In genomic region chr4:127181001-127181400, GRCh38 we compare ENCODE assay signal across 3 cellular contexts.
TF ChIP-seq lines count a peak whose summit lies in the region.

No MANE protein-coding gene starts in this region.

TF ChIP-seq in GM23338, 12 proteins besides CTCF, POLR2A, EP300 and RAD21:
- no peak for TF ChIP-seq NANOG (IDR thresholded peaks at IDR 0.05; ENCODE audit: borderline replicate concordance)
- TF ChIP-seq ZNF462 (CRISPR knock-in tag; IDR thresholded peaks at IDR 0.05) = no peak

TF ChIP-seq in WTC11, 78 proteins besides CTCF, POLR2A, EP300 and RAD21:
- no peak for TF ChIP-seq GRHL2 (CRISPR knock-in tag; IDR thresholded peaks at IDR 0.05; ENCODE audit: insufficient replicate concordance, severe bottlenecking)
- TF ChIP-seq MLX (CRISPR knock-in tag; IDR thresholded peaks at IDR 0.05) = no peak
- no peak for TF ChIP-seq ZBTB43 (CRISPR knock-in tag; IDR thresholded peaks at IDR 0.05)
- TF ChIP-seq MAX (CRISPR knock-in tag; IDR thresholded peaks at IDR 0.05) = no peak
- TF ChIP-seq FOXK1 (CRISPR knock-in tag; IDR thresholded peaks at IDR 0.05) = no peak
- no peak for TF ChIP-seq CDX4 (CRISPR knock-in tag; IDR thresholded peaks at IDR 0.05; ENCODE audit: borderline replicate concordance)
- TF ChIP-seq RELA (CRISPR knock-in tag; IDR thresholded peaks at IDR 0.05; ENCODE audit: borderline replicate concordance) = no peak
- no peak for TF ChIP-seq NR1H2 (CRISPR knock-in tag; IDR thresholded peaks at IDR 0.05)
- TF ChIP-seq NR3C1 (CRISPR knock-in tag; conservative IDR thresholded peaks at IDR 0.05; ENCODE audit: low read depth) = no peak
- no peak for TF ChIP-seq ZNF138 (CRISPR knock-in tag; conservative IDR thresholded peaks at IDR 0.05)
- TF ChIP-seq ZNF396 (CRISPR knock-in tag; IDR thresholded peaks at IDR 0.05; ENCODE audit: borderline replicate concordance) = no peak
- no peak for TF ChIP-seq JUN (CRISPR knock-in tag; IDR thresholded peaks at IDR 0.05)
- TF ChIP-seq GABPB1 (CRISPR knock-in tag; IDR thresholded peaks at IDR 0.05) = no peak

TF ChIP-seq in H1, 55 proteins besides CTCF, POLR2A, EP300 and RAD21 (continued from another document):
- no peak for TF ChIP-seq MAX (IDR thresholded peaks at IDR 0.05)
- TF ChIP-seq CHD7 (IDR thresholded peaks at IDR 0.05; ENCODE audit: insufficient replicate concordance, low read length) = no peak
- TF ChIP-seq CREB1 (IDR thresholded peaks at IDR 0.05) = no peak
- TF ChIP-seq CEBPB (IDR thresholded peaks at IDR 0.05; ENCODE audit: low read depth, low read length) = no peak
- no peak for TF ChIP-seq GABPA (IDR thresholded peaks at IDR 0.05; ENCODE audit: borderline replicate concordance, insufficient read depth, low read length)
- no peak for TF ChIP-seq POLR2AphosphoS5 (IDR thresholded peaks at IDR 0.05; ENCODE audit: low read depth, low read length)
- TF ChIP-seq RXRA (IDR thresholded peaks at IDR 0.05; ENCODE audit: insufficient read depth, low read depth, low read length) = no peak
- TF ChIP-seq KDM4A (IDR thresholded peaks at IDR 0.05; ENCODE audit: low read depth, low read length, severe bottlenecking) = no peak
- TF ChIP-seq HDAC6 (IDR thresholded peaks at IDR 0.05; ENCODE audit: low read depth, low read length) = no peak
- no peak for TF ChIP-seq SP1 (IDR thresholded peaks at IDR 0.05; ENCODE audit: low read depth, low read length)
